14 cellular contexts compared by ENCODE assay signal in genomic region chr15:24933716-24934115, GRCh38. TPM values are rescaled to one million over a fixed set of nuclear protein-coding genes. Genes with fewer than 3 reads are reported as not detected.
DNase-seq lines count a peak whose midpoint lies in the region; ATAC-seq and TF ChIP-seq lines count a peak whose summit lies in the region.
"Had no signal": no experiment of that assay in that cellular context is flagged by ENCODE, and none has a peak within 500 bp of the region (broad histone marks: within the 10 kb centered on the region; RNA-seq: fewer than 3 reads in every experiment).

No MANE protein-coding gene starts in this region.

- no peaks in the 10 kb centered on the region for H3K27me3 ChIP-seq in left ventricle myocardium inferior (ENCODE audit: low read depth)
- no peaks in the 10 kb centered on the region for H3K27me3 ChIP-seq in thoracic aorta (replicated peaks; ENCODE audit: insufficient read depth)

- peaks cover 31% of the 10 kb centered on the region for H3K36me3 Mint-ChIP-seq in nephron progenitor cell (ENCODE audit: low read depth)
- no peaks in the 10 kb centered on the region for H3K36me3 Mint-ChIP-seq in activated naive CD4-positive, alpha-beta T cell treated with anti-CD3 and anti-CD28 coated beads, Interleukin-2, amount 10 ng/mL, durations not matched to agents 7 days and 5 days

- ATAC-seq in Right ventricle myocardium superior (ENCODE audit: poor library complexity) (peak; percentile 86), thoracic aorta (ENCODE audit: insufficient number of reproducible peaks, low FRiP score, low read depth) (peak; percentile 80)
- ATAC-seq: HCT116, HepG2 had no signal

- CTCF ChIA-PET in activated naive CD4-positive, alpha-beta T cell treated with anti-CD3 and anti-CD28 coated beads, Interleukin-2, amount 10 ng/mL, durations not matched to agents 7 days and 5 days (lab: Charles Lee): no interaction called here

- H3K36me3 ChIP-seq in left ventricle myocardium inferior (no peaks in the 10 kb centered on the region), thoracic aorta (no peaks in the 10 kb centered on the region)

- H3K9me3 Mint-ChIP-seq in nephron progenitor cell: peaks cover 56% of the 10 kb centered on the region
- H3K9me3 Mint-ChIP-seq in activated naive CD4-positive, alpha-beta T cell treated with anti-CD3 and anti-CD28 coated beads, Interleukin-2, amount 10 ng/mL, durations not matched to agents 7 days and 5 days: peaks cover 40% of the 10 kb centered on the region

- H3K27ac Mint-ChIP-seq in nephron progenitor cell: peak overlapping the region; percentile 62
- no peak overlapping the region for H3K27ac Mint-ChIP-seq in activated naive CD4-positive, alpha-beta T cell treated with anti-CD3 and anti-CD28 coated beads, Interleukin-2, amount 10 ng/mL, durations not matched to agents 7 days and 5 days
- H3K27ac Mint-ChIP-seq: B cell; CD4-positive, alpha-beta T cell had no signal

- DNase-seq in Right ventricle myocardium superior (no peak), left ventricle myocardium inferior (no peak), nephron progenitor cell (no peak), thoracic aorta (ENCODE audit: low spot score) (no peak), GM20000 (ENCODE audit: low spot score) (no peak), NCI-H1694 (lab: John Stamatoyannopoulos, UW) (no peak)
- DNase-seq in activated naive CD4-positive, alpha-beta T cell treated with anti-CD3 and anti-CD28 coated beads, Interleukin-2, amount 10 ng/mL, durations not matched to agents 7 days and 5 days: no peak
- DNase-seq: C1 segment of cervical spinal cord; Calu3; CD4-positive, alpha-beta T cell; DMS 273 treated with DMSO at 0.1 percent for 48 hours had no signal

- intact Hi-C loops in Right ventricle myocardium superior (cut with DNase I) (no loop called here), left ventricle myocardium inferior (cut with micrococcal nuclease) (no loop called here)

- H3K4me1 ChIP-seq in left ventricle myocardium inferior: no peaks in the 10 kb centered on the region
- peaks cover 5 to 9% of the 10 kb centered on the region in 2 donors for H3K4me1 ChIP-seq in thoracic aorta (ENCODE audit: control insufficient read depth in 1 of 2, low read depth in 2 of 2)

- H3K4me1 Mint-ChIP-seq in nephron progenitor cell: no peaks in the 10 kb centered on the region
- no peaks in the 10 kb centered on the region for H3K4me1 Mint-ChIP-seq in activated naive CD4-positive, alpha-beta T cell treated with anti-CD3 and anti-CD28 coated beads, Interleukin-2, amount 10 ng/mL, durations not matched to agents 7 days and 5 days
- H3K4me1 Mint-ChIP-seq: B cell had no signal

- H3K9me3 ChIP-seq in left ventricle myocardium inferior (replicated peaks) (no peaks in the 10 kb centered on the region), thoracic aorta (no peaks in the 10 kb centered on the region)

- no peak overlapping the region for H3K4me3 Mint-ChIP-seq in nephron progenitor cell
- H3K4me3 Mint-ChIP-seq in activated naive CD4-positive, alpha-beta T cell treated with anti-CD3 and anti-CD28 coated beads, Interleukin-2, amount 10 ng/mL, durations not matched to agents 7 days and 5 days: no peak overlapping the region
- H3K4me3 Mint-ChIP-seq: B cell; CD4-positive, alpha-beta T cell had no signal

- TF ChIP-seq CTCF in left ventricle myocardium inferior (IDR thresholded peaks at IDR 0.05; ENCODE audit: borderline replicate concordance) (no peak), nephron progenitor cell (IDR thresholded peaks at IDR 0.05) (no peak), thoracic aorta (IDR thresholded peaks at IDR 0.05) (no peak), GM20000 (IDR thresholded peaks at IDR 0.05; ENCODE audit: extremely low read depth, missing control alignments) (no peak)

- H3K27ac ChIP-seq in left ventricle myocardium inferior (replicated peaks) (peak overlapping the region; percentile 73), thoracic aorta (peak overlapping the region in 1 of 2 donors; percentile 58)

- no peak overlapping the region for H3K4me3 ChIP-seq in left ventricle myocardium inferior
- H3K4me3 ChIP-seq in thoracic aorta: no peak overlapping the region

- no peaks in the 10 kb centered on the region for H3K27me3 Mint-ChIP-seq in nephron progenitor cell (ENCODE audit: low read depth, poor library complexity)
- no peaks in the 10 kb centered on the region for H3K27me3 Mint-ChIP-seq in activated naive CD4-positive, alpha-beta T cell treated with anti-CD3 and anti-CD28 coated beads, Interleukin-2, amount 10 ng/mL, durations not matched to agents 7 days and 5 days
- H3K27me3 Mint-ChIP-seq: B cell; CD4-positive, alpha-beta T cell had no signal

RNA-seq across cellular contexts. Expression of gene SNRPN, which starts 21.1 kb away (rescaled TPM):
- total RNA-seq in Right ventricle myocardium superior (417 TPM), left ventricle myocardium inferior (464 TPM), thoracic aorta (100 to 1,000 TPM; 192 to 232 TPM)
- total RNA-seq: Calu3 had no signal

RNA-seq across cellular contexts. Expression of gene SNURF, which starts 21.1 kb away (rescaled TPM):
- 58.2 TPM for total RNA-seq in Right ventricle myocardium superior
- total RNA-seq in left ventricle myocardium inferior: 94.6 TPM
- 10 to 100 TPM; 17.7 to 37.3 TPM for total RNA-seq in thoracic aorta
- total RNA-seq: Calu3 had no signal
